ENCODE assay signal across 1 cellular context in the genomic region with DNA sequence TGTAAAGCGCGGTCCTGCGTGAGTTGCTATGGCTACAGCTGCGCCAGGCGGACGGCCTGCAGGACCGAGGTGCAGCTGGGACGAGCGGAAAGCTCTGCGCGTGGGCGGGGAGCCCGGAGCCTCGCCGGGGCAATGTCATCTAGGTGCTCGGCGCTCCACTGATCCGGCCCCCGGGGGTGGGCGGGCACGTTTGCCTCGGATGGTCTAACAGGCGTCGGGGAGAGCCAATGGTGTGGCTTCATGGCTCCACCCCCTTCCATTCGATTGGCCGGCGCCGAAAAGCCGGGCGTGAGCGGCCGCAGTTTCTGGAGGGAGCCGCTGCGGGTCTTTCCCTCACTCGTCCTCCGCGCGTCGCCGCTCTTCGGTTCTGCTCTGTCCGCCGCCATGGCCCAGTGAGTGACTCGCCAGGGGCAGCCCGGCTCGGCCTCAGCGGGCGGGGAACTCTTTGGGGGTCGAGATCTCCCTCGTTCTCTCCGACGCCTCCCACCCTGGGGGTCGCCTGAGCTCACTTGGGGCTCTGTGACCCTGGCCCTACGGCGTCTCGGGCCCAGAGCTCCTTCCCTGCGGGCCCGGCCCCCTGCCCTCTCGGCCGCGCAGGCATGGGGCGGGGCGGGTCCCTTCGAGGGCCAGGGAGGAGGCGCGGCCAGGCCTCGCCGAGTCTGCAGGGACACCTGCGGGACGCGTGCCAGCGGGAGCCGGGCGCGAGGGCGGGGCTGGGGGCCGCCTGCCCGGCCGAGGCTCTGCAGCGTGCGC.
A peak's percentile ranks its signal among the peaks of the same experiment; 100 is the strongest.
TF ChIP-seq lines count a peak whose summit lies in the region.

A gene (plus strand): TSS at position 331 of the 753 bp plus-strand sequence. CDS start 54 bp downstream, at position 385.

TF ChIP-seq in K562, 482 proteins besides CTCF, POLR2A, EP300 and RAD21 (continued from another document and continues in another):
- TF ChIP-seq, protein P1, sequence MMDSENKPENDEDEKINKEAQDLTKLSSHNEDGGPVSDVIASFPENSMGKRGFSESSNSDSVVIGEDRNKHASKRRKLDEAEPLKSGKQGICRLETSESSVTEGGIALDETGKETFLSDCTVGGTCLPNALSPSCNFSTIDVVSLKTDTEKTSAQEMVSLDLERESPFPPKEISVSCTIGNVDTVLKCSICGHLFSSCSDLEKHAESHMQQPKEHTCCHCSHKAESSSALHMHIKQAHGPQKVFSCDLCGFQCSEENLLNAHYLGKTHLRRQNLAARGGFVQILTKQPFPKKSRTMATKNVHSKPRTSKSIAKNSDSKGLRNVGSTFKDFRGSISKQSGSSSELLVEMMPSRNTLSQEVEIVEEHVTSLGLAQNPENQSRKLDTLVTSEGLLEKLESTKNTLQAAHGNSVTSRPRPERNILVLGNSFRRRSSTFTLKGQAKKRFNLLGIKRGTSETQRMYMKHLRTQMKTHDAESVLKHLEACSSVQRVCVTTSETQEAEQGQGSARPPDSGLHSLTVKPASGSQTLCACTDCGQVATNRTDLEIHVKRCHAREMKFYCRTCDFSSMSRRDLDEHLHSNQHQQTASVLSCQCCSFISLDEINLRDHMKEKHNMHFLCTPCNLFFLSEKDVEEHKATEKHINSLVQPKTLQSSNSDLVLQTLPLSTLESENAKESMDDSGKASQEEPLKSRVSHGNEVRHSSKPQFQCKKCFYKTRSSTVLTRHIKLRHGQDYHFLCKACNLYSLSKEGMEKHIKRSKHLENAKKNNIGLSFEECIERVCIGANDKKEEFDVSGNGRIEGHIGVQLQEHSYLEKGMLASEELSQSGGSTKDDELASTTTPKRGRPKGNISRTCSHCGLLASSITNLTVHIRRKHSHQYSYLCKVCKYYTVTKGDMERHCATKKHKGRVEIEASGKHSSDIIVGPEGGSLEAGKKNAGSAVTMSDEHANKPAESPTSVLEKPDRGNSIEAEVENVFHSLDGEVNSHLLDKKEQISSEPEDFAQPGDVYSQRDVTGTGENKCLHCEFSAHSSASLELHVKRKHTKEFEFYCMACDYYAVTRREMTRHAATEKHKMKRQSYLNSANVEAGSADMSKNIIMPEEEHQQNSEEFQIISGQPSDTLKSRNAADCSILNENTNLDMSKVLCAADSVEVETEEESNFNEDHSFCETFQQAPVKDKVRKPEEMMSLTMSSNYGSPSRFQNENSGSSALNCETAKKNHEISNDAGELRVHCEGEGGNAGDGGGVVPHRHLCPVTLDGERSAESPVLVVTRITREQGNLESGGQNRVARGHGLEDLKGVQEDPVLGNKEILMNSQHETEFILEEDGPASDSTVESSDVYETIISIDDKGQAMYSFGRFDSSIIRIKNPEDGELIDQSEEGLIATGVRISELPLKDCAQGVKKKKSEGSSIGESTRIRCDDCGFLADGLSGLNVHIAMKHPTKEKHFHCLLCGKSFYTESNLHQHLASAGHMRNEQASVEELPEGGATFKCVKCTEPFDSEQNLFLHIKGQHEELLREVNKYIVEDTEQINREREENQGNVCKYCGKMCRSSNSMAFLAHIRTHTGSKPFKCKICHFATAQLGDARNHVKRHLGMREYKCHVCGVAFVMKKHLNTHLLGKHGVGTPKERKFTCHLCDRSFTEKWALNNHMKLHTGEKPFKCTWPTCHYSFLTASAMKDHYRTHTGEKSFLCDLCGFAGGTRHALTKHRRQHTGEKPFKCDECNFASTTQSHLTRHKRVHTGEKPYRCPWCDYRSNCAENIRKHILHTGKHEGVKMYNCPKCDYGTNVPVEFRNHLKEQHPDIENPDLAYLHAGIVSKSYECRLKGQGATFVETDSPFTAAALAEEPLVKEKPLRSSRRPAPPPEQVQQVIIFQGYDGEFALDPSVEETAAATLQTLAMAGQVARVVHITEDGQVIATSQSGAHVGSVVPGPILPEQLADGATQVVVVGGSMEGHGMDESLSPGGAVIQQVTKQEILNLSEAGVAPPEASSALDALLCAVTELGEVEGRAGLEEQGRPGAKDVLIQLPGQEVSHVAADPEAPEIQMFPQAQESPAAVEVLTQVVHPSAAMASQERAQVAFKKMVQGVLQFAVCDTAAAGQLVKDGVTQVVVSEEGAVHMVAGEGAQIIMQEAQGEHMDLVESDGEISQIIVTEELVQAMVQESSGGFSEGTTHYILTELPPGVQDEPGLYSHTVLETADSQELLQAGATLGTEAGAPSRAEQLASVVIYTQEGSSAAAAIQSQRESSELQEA (IDR thresholded peaks at IDR 0.05; ENCODE audit: low read depth): no peak
- TF ChIP-seq, protein P2, sequence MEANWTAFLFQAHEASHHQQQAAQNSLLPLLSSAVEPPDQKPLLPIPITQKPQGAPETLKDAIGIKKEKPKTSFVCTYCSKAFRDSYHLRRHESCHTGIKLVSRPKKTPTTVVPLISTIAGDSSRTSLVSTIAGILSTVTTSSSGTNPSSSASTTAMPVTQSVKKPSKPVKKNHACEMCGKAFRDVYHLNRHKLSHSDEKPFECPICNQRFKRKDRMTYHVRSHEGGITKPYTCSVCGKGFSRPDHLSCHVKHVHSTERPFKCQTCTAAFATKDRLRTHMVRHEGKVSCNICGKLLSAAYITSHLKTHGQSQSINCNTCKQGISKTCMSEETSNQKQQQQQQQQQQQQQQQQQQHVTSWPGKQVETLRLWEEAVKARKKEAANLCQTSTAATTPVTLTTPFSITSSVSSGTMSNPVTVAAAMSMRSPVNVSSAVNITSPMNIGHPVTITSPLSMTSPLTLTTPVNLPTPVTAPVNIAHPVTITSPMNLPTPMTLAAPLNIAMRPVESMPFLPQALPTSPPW (CRISPR knock-in tag; IDR thresholded peaks at IDR 0.05): peak; percentile 83
- no peak; the same call in 1 of the 2 replicates for TF ChIP-seq POLR2AphosphoS2 (IDR thresholded peaks at IDR 0.05; ENCODE audit: low read length)
- peak; percentile 74 for TF ChIP-seq ETV1 (tag; conservative IDR thresholded peaks at IDR 0.05; ENCODE audit: low read depth)
- no peak for TF ChIP-seq TAF15 (IDR thresholded peaks at IDR 0.05; ENCODE audit: low read depth, low read length)
- TF ChIP-seq FUS (optimal IDR thresholded peaks at IDR 0.05; ENCODE audit: low read depth, low read length): no peak
- TF ChIP-seq ZNF282 (CRISPR knock-in tag; IDR thresholded peaks at IDR 0.05): 0 out of 2 replicates have a peak, but pooled peaks have one; percentile 69
- TF ChIP-seq ZNF584 (CRISPR knock-in tag; IDR thresholded peaks at IDR 0.05; ENCODE audit: low read depth): no peak
- TF ChIP-seq ELF2 (CRISPR knock-in tag; IDR thresholded peaks at IDR 0.05): 0 out of 2 replicates have a peak, but pooled peaks have one; percentile 69
- no peak for TF ChIP-seq CEBPB (tag; IDR thresholded peaks at IDR 0.05)
- TF ChIP-seq ZNF57 (CRISPR knock-in tag; IDR thresholded peaks at IDR 0.05): no peak
- TF ChIP-seq, protein P3, sequence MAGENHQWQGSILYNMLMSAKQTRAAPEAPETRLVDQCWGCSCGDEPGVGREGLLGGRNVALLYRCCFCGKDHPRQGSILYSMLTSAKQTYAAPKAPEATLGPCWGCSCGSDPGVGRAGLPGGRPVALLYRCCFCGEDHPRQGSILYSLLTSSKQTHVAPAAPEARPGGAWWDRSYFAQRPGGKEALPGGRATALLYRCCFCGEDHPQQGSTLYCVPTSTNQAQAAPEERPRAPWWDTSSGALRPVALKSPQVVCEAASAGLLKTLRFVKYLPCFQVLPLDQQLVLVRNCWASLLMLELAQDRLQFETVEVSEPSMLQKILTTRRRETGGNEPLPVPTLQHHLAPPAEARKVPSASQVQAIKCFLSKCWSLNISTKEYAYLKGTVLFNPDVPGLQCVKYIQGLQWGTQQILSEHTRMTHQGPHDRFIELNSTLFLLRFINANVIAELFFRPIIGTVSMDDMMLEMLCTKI (IDR thresholded peaks at IDR 0.05; ENCODE audit: partially characterized antibody): no peak
- no peak for TF ChIP-seq PHTF2 (CRISPR knock-in tag; IDR thresholded peaks at IDR 0.05)
- no peak for TF ChIP-seq BRCA1 (IDR thresholded peaks at IDR 0.05)
- no peak for TF ChIP-seq BRCA1 (CRISPR knock-in tag; IDR thresholded peaks at IDR 0.05)
- peak in 1 of 2 experiments; percentile 73; a peak in 1 of 4 replicates for TF ChIP-seq TEAD1 (CRISPR knock-in tag; IDR thresholded peaks at IDR 0.05)
- TF ChIP-seq, protein P4, sequence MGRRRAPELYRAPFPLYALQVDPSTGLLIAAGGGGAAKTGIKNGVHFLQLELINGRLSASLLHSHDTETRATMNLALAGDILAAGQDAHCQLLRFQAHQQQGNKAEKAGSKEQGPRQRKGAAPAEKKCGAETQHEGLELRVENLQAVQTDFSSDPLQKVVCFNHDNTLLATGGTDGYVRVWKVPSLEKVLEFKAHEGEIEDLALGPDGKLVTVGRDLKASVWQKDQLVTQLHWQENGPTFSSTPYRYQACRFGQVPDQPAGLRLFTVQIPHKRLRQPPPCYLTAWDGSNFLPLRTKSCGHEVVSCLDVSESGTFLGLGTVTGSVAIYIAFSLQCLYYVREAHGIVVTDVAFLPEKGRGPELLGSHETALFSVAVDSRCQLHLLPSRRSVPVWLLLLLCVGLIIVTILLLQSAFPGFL (CRISPR knock-in tag; IDR thresholded peaks at IDR 0.05): no peak
- TF ChIP-seq, protein P5, sequence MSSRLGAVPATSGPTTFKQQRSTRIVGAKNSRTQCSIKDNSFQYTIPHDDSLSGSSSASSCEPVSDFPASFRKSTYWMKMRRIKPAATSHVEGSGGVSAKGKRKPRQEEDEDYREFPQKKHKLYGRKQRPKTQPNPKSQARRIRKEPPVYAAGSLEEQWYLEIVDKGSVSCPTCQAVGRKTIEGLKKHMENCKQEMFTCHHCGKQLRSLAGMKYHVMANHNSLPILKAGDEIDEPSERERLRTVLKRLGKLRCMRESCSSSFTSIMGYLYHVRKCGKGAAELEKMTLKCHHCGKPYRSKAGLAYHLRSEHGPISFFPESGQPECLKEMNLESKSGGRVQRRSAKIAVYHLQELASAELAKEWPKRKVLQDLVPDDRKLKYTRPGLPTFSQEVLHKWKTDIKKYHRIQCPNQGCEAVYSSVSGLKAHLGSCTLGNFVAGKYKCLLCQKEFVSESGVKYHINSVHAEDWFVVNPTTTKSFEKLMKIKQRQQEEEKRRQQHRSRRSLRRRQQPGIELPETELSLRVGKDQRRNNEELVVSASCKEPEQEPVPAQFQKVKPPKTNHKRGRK (tag; IDR thresholded peaks at IDR 0.05): no peak
- TF ChIP-seq TAF7 (tag; IDR thresholded peaks at IDR 0.05): peak; percentile 83
- TF ChIP-seq STAG1 (CRISPR knock-in tag; IDR thresholded peaks at IDR 0.05; ENCODE audit: borderline replicate concordance): no peak
- TF ChIP-seq, protein P6, sequence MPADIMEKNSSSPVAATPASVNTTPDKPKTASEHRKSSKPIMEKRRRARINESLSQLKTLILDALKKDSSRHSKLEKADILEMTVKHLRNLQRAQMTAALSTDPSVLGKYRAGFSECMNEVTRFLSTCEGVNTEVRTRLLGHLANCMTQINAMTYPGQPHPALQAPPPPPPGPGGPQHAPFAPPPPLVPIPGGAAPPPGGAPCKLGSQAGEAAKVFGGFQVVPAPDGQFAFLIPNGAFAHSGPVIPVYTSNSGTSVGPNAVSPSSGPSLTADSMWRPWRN (IDR thresholded peaks at IDR 0.05; ENCODE audit: low read depth): no peak; the same call in none of the 2 replicates
- no peak for TF ChIP-seq PYGO2 (tag; IDR thresholded peaks at IDR 0.05)
- TF ChIP-seq, protein P7, sequence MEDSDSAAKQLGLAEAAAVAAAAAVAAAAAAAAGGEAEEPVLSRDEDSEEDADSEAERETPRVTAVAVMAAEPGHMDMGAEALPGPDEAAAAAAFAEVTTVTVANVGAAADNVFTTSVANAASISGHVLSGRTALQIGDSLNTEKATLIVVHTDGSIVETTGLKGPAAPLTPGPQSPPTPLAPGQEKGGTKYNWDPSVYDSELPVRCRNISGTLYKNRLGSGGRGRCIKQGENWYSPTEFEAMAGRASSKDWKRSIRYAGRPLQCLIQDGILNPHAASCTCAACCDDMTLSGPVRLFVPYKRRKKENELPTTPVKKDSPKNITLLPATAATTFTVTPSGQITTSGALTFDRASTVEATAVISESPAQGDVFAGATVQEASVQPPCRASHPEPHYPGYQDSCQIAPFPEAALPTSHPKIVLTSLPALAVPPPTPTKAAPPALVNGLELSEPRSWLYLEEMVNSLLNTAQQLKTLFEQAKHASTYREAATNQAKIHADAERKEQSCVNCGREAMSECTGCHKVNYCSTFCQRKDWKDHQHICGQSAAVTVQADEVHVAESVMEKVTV (CRISPR knock-in tag; IDR thresholded peaks at IDR 0.05): no peak
- TF ChIP-seq BRF1 (IDR thresholded peaks at IDR 0.05; ENCODE audit: borderline replicate concordance, extremely low read depth, insufficient read length): no peak
- TF ChIP-seq PML (IDR thresholded peaks at IDR 0.05; ENCODE audit: low read length): peak; percentile 79
- TF ChIP-seq GATA2 (CRISPR knock-in tag; IDR thresholded peaks at IDR 0.05): no peak
- peak; percentile 32; the same call in 1 of the 2 replicates for TF ChIP-seq ZNF830 (CRISPR knock-in tag; IDR thresholded peaks at IDR 0.05)
- TF ChIP-seq YBX1 (IDR thresholded peaks at IDR 0.05): no peak
- TF ChIP-seq IRF2 (CRISPR knock-in tag; IDR thresholded peaks at IDR 0.05): no peak
- 0 out of 2 replicates have a peak, but pooled peaks have one; percentile 42 for TF ChIP-seq HLTF (IDR thresholded peaks at IDR 0.05)
- no peak for TF ChIP-seq MTF1 (CRISPR knock-in tag; IDR thresholded peaks at IDR 0.05; ENCODE audit: borderline replicate concordance)
- TF ChIP-seq, protein P8, sequence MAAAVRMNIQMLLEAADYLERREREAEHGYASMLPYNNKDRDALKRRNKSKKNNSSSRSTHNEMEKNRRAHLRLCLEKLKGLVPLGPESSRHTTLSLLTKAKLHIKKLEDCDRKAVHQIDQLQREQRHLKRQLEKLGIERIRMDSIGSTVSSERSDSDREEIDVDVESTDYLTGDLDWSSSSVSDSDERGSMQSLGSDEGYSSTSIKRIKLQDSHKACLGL (CRISPR knock-in tag; IDR thresholded peaks at IDR 0.05; ENCODE audit: borderline replicate concordance, poor library complexity, severe bottlenecking): peak; percentile 22
- peak; percentile 99 for TF ChIP-seq NEUROD1 (IDR thresholded peaks at IDR 0.05; ENCODE audit: borderline replicate concordance, low read depth, low read length, partially characterized antibody)
- TF ChIP-seq, protein P9, sequence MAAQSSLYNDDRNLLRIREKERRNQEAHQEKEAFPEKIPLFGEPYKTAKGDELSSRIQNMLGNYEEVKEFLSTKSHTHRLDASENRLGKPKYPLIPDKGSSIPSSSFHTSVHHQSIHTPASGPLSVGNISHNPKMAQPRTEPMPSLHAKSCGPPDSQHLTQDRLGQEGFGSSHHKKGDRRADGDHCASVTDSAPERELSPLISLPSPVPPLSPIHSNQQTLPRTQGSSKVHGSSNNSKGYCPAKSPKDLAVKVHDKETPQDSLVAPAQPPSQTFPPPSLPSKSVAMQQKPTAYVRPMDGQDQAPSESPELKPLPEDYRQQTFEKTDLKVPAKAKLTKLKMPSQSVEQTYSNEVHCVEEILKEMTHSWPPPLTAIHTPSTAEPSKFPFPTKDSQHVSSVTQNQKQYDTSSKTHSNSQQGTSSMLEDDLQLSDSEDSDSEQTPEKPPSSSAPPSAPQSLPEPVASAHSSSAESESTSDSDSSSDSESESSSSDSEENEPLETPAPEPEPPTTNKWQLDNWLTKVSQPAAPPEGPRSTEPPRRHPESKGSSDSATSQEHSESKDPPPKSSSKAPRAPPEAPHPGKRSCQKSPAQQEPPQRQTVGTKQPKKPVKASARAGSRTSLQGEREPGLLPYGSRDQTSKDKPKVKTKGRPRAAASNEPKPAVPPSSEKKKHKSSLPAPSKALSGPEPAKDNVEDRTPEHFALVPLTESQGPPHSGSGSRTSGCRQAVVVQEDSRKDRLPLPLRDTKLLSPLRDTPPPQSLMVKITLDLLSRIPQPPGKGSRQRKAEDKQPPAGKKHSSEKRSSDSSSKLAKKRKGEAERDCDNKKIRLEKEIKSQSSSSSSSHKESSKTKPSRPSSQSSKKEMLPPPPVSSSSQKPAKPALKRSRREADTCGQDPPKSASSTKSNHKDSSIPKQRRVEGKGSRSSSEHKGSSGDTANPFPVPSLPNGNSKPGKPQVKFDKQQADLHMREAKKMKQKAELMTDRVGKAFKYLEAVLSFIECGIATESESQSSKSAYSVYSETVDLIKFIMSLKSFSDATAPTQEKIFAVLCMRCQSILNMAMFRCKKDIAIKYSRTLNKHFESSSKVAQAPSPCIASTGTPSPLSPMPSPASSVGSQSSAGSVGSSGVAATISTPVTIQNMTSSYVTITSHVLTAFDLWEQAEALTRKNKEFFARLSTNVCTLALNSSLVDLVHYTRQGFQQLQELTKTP (IDR thresholded peaks at IDR 0.05; ENCODE audit: low read depth in 1 of 2, partially characterized antibody in 2 of 2): no peak
- TF ChIP-seq ZNF143 (CRISPR knock-in tag; IDR thresholded peaks at IDR 0.05): peak; percentile 40; the same call in 1 of the 2 replicates
- TF ChIP-seq SRSF7 (optimal IDR thresholded peaks at IDR 0.05; ENCODE audit: low read depth, low read length): no peak
